1 cellular context compared by ENCODE assay signal in genomic region chr17:76737082-76737675, GRCh38.
A peak's percentile ranks its signal among the peaks of the same experiment; 100 is the strongest.
TF ChIP-seq lines count a peak whose summit lies in the region.

SRSF2 (minus strand) TSS chr17:76737331; CDS start chr17:76737160, 171 bp downstream.

TF ChIP-seq in HepG2, 621 proteins besides CTCF, POLR2A, EP300 and RAD21 (continued from another document and continues in another):
- TF ChIP-seq PRDM4 (CRISPR knock-in tag; IDR thresholded peaks at IDR 0.05; ENCODE audit: borderline replicate concordance) (0 out of 2 replicates have a peak, but pooled peaks have one; percentile 54), ZNF839 (CRISPR knock-in tag; IDR thresholded peaks at IDR 0.05; ENCODE audit: borderline replicate concordance) (peak; percentile 88; the same call in 1 of the 2 replicates), KDM4B (CRISPR knock-in tag; IDR thresholded peaks at IDR 0.05) (peak; percentile 86; the same call in 1 of the 2 replicates), CEBPZ (IDR thresholded peaks at IDR 0.05; ENCODE audit: low read length) (no peak), CENPBD1 (CRISPR knock-in tag; IDR thresholded peaks at IDR 0.05; ENCODE audit: borderline replicate concordance, low read depth) (0 out of 2 replicates have a peak, but pooled peaks have one; percentile 86), MEIS1 (CRISPR knock-in tag; IDR thresholded peaks at IDR 0.05; ENCODE audit: borderline replicate concordance) (no peak; the same call in 1 of the 2 replicates), MTA3 (CRISPR knock-in tag; IDR thresholded peaks at IDR 0.05) (no peak), ZNF570 (CRISPR knock-in tag; IDR thresholded peaks at IDR 0.05; ENCODE audit: borderline replicate concordance) (no peak), RFX5 (IDR thresholded peaks at IDR 0.05; ENCODE audit: low read depth, low read length) (no peak; the same call in 1 of the 2 replicates), SALL2 (CRISPR knock-in tag; IDR thresholded peaks at IDR 0.05) (peak; percentile 65), SMC3 (IDR thresholded peaks at IDR 0.05; ENCODE audit: low read length) (no peak), FOXO4 (CRISPR knock-in tag; conservative IDR thresholded peaks at IDR 0.05) (0 out of 2 replicates have a peak, but pooled peaks have one; percentile 93), RBAK (CRISPR knock-in tag; IDR thresholded peaks at IDR 0.05) (peak; percentile 36; the same call in 1 of the 2 replicates), REPIN1 (CRISPR knock-in tag; IDR thresholded peaks at IDR 0.05; ENCODE audit: borderline replicate concordance, low read depth) (peak; percentile 66), TARDBP (CRISPR knock-in tag; IDR thresholded peaks at IDR 0.05) (peak; percentile 66), ZNF597 (CRISPR knock-in tag; IDR thresholded peaks at IDR 0.05) (peak; percentile 90; the same call in 1 of the 2 replicates), ZNF282 (IDR thresholded peaks at IDR 0.05; ENCODE audit: partially characterized antibody) (no peak), HMG20A (CRISPR knock-in tag; IDR thresholded peaks at IDR 0.05; ENCODE audit: borderline replicate concordance) (no peak; the same call in 1 of the 2 replicates), MAX (IDR thresholded peaks at IDR 0.05) (peak; percentile 92), CREM (IDR thresholded peaks at IDR 0.05) (peak; percentile 74), CREM (CRISPR knock-in tag; IDR thresholded peaks at IDR 0.05) (no peak), ZNF660 (CRISPR knock-in tag; IDR thresholded peaks at IDR 0.05; ENCODE audit: borderline replicate concordance, low read depth) (no peak), IKZF5 (CRISPR knock-in tag; IDR thresholded peaks at IDR 0.05) (peak; percentile 92), ZFP91 (CRISPR knock-in tag; IDR thresholded peaks at IDR 0.05; ENCODE audit: borderline replicate concordance) (no peak), NR2F1 (CRISPR knock-in tag; IDR thresholded peaks at IDR 0.05) (peak; percentile 23 to 42; a peak in 2 of 4 replicates), ARID3A (IDR thresholded peaks at IDR 0.05; ENCODE audit: low read depth, low read length) (no peak), FOSL1 (CRISPR knock-in tag; IDR thresholded peaks at IDR 0.05; ENCODE audit: borderline replicate concordance) (no peak), ZNF292 (CRISPR knock-in tag; IDR thresholded peaks at IDR 0.05; ENCODE audit: borderline replicate concordance, low read depth) (peak; percentile 13; the same call in 1 of the 2 replicates), CBX1 (IDR thresholded peaks at IDR 0.05; ENCODE audit: low read depth) (no peak), ATF2 (CRISPR knock-in tag; IDR thresholded peaks at IDR 0.05) (peak; percentile 91), ZNF549 (CRISPR knock-in tag; IDR thresholded peaks at IDR 0.05) (peak; percentile 88; the same call in 1 of the 2 replicates), KLF15 (CRISPR knock-in tag; IDR thresholded peaks at IDR 0.05; ENCODE audit: borderline replicate concordance) (peak; percentile 90; the same call in 1 of the 2 replicates), IKZF4 (CRISPR knock-in tag; IDR thresholded peaks at IDR 0.05; ENCODE audit: borderline replicate concordance, low read depth, not compliant biosample characterization) (peak; percentile 45), DBP (CRISPR knock-in tag; IDR thresholded peaks at IDR 0.05; ENCODE audit: not compliant biosample characterization) (peak; percentile 97), MZF1 (CRISPR knock-in tag; IDR thresholded peaks at IDR 0.05; ENCODE audit: borderline replicate concordance) (peak; percentile 81; the same call in 1 of the 2 replicates), ZNF761 (CRISPR knock-in tag; conservative IDR thresholded peaks at IDR 0.05) (no peak; the same call in none of the 2 replicates), ZNF280D (CRISPR knock-in tag; IDR thresholded peaks at IDR 0.05) (peak; percentile 75), PPARG (CRISPR knock-in tag; conservative IDR thresholded peaks at IDR 0.05) (0 out of 2 replicates have a peak, but pooled peaks have one; percentile 37)
